In genomic region chr14:68934034-68934433, GRCh38 we compare ENCODE assay signal across 1 cellular context.
TF ChIP-seq lines count a peak whose summit lies in the region.

No MANE protein-coding gene starts in this region.

TF ChIP-seq in WTC11, 78 proteins besides CTCF, POLR2A, EP300 and RAD21 (continued from another document):
- TF ChIP-seq ERG (CRISPR knock-in tag; IDR thresholded peaks at IDR 0.05) (no peak), ZNF219 (CRISPR knock-in tag; IDR thresholded peaks at IDR 0.05; ENCODE audit: borderline replicate concordance) (no peak), MLX (CRISPR knock-in tag; IDR thresholded peaks at IDR 0.05) (no peak)
